In genomic region chr11:43579171-43579918, GRCh38 we compare ENCODE assay signal across 8 cellular contexts.
DNase-seq lines count a peak whose midpoint lies in the region; ATAC-seq and TF ChIP-seq lines count a peak whose summit lies in the region.

No MANE protein-coding gene starts in this region.

- H3K9me3 Mint-ChIP-seq in Caco-2 (ENCODE audit: unreplicated experiment), result no peaks in the 10 kb centered on the region

- H3K4me3 Mint-ChIP-seq in Caco-2 (ENCODE audit: unreplicated experiment), result peak overlapping the region; percentile 75

- H3K9me3 ChIP-seq in Caco-2 (no peaks in the 10 kb centered on the region), HAP-1 (no peaks in the 10 kb centered on the region), PC-9 (ENCODE audit: insufficient read depth, low read depth) (no peaks in the 10 kb centered on the region)

- CTCF ChIA-PET in Caco-2 (lab: Charles Lee), result interaction anchor here (0.6 to 1.3 kb wide), 2 partner anchors 14 to 272 kb away, joined by 3 to 5 read pairs; no protein-coding TSS in a partner anchor
- CTCF ChIA-PET in PC-9 (lab: Charles Lee), result interaction anchor here (0.7 kb wide), 1 partner anchor 59 kb away, joined by 3 read pairs; no protein-coding TSS in a partner anchor

- H3K27ac Mint-ChIP-seq in Caco-2 (ENCODE audit: unreplicated experiment), result no peak overlapping the region

- H3K27ac ChIP-seq in PC-9 (no peak overlapping the region), brain microvascular endothelial cell (no peak overlapping the region)

- H3K4me3 ChIP-seq in Caco-2 (ENCODE audit: low read depth, low read length) (peak overlapping the region; percentile 60), HAP-1 (peak overlapping the region; percentile 35), PC-9 (peak overlapping the region; percentile 60), brain microvascular endothelial cell (ENCODE audit: low read depth, low read length) (peak overlapping the region; percentile 54)

- DNase-seq in Caco-2 (peak in 1 of 2 experiments; percentile 45), HAP-1 (ENCODE audit: low spot score in 2 of 2) (peak; percentile 32 to 64), PC-9 (peak in 1 of 2 experiments; percentile 25), brain microvascular endothelial cell (no peak), left colon (peak in 1 of 2 donors; percentile 13), NCI-H446 treated with DMSO at 0.1 percent for 48 hours (lab: John Stamatoyannopoulos, UW) (no peak), DMS153 treated with DMSO at 0.1 percent for 48 hours (lab: John Stamatoyannopoulos, UW; ENCODE audit: unreplicated experiment) (no peak)
- peak; percentile 69 for DNase-seq in stimulated activated CD8-positive, alpha-beta memory T cell treated with anti-CD3 and anti-CD28 coated beads, Interleukin-4, amount 100 ng/mL, for 48 hours

- intact Hi-C loops in Caco-2 (cut with micrococcal nuclease; ENCODE audit: unreplicated experiment) (loop anchor here (5.0 kb wide), 3 partner anchors 128 to 273 kb away; no protein-coding TSS in a partner anchor), PC-9 (cut with micrococcal nuclease; ENCODE audit: unreplicated experiment) (no loop called here), left colon (cut with DNase I, micrococcal nuclease) (no loop called here)

- H3K27me3 ChIP-seq in Caco-2 (replicated peaks; ENCODE audit: control insufficient read depth, insufficient read depth, low read length) (peaks cover 6% of the 10 kb centered on the region), HAP-1 (ENCODE audit: low read depth) (peaks cover 93% of the 10 kb centered on the region), PC-9 (ENCODE audit: insufficient read depth, low read depth) (peaks cover 69% of the 10 kb centered on the region), brain microvascular endothelial cell (replicated peaks) (peaks cover 90% of the 10 kb centered on the region)

- POLR2A ChIA-PET in Caco-2 (lab: Charles Lee), result no interaction called here
- POLR2A ChIA-PET in PC-9 (lab: Charles Lee; ENCODE audit: unreplicated experiment), result no interaction called here

- H3K27me3 Mint-ChIP-seq in Caco-2 (ENCODE audit: insufficient read depth, unreplicated experiment), result peaks cover 63% of the 10 kb centered on the region

- peak overlapping the region; percentile 89 for H3K4me2 ChIP-seq in PC-9

- BruUV-seq in Caco-2 (replicated peaks; lab: Mats Ljungman, UMichigan) (no TSS peak), PC-9 (replicated peaks; lab: Mats Ljungman, UMichigan) (no TSS peak)

- H3K79me2 ChIP-seq in PC-9 (ENCODE audit: low read depth), result no peaks in the 10 kb centered on the region

- H2AFZ ChIP-seq in PC-9, result peak overlapping the region; percentile 74; the same call in 1 of the 2 replicates

- no peaks in the 10 kb centered on the region; the same call in 1 of the 2 replicates for H3K4me1 ChIP-seq in Caco-2
- H3K4me1 ChIP-seq in HAP-1, result peaks cover 13% of the 10 kb centered on the region
- H3K4me1 ChIP-seq in PC-9 (replicated peaks; ENCODE audit: insufficient read depth), result no peaks in the 10 kb centered on the region

- ATAC-seq in left colon, result peak; percentile 41

- no peaks in the 10 kb centered on the region for H3F3A ChIP-seq in PC-9 (ENCODE audit: insufficient read depth, low read depth)

- H4K20me1 ChIP-seq in PC-9 (ENCODE audit: insufficient read depth), result no peaks in the 10 kb centered on the region; the same call in 1 of the 2 replicates

- peaks cover 27% of the 10 kb centered on the region for H3K4me1 Mint-ChIP-seq in Caco-2 (ENCODE audit: low read depth, unreplicated experiment)

- H3K9me2 ChIP-seq in PC-9 (ENCODE audit: insufficient read depth), result no peaks in the 10 kb centered on the region

- in situ Hi-C loops in HAP-1 (cut with MboI; ENCODE audit: low sequenced_read_pairs) (no loop called here), brain microvascular endothelial cell (cut with HindIII; ENCODE audit: low pct_ligation_motif_present, low sequenced_read_pairs) (no loop called here)

- TF ChIP-seq CTCF in Caco-2 (IDR thresholded peaks at IDR 0.05; ENCODE audit: insufficient read depth in 1 of 2, low read depth in 1 of 2, low read length in 1 of 2, severe bottlenecking in 1 of 2, unreplicated experiment in 1 of 2), result peak; percentile 40 to 65
- peak; percentile 30; the same call in 1 of the 2 replicates for TF ChIP-seq CTCF in PC-9 (conservative IDR thresholded peaks at IDR 0.05)
- TF ChIP-seq CTCF in brain microvascular endothelial cell (IDR thresholded peaks at IDR 0.05; ENCODE audit: low read depth, low read length, missing control alignments), result peak; percentile 69

- peaks cover 8% of the 10 kb centered on the region for H3K36me3 Mint-ChIP-seq in Caco-2 (ENCODE audit: insufficient read depth, unreplicated experiment)

- H3K36me3 ChIP-seq in Caco-2 (ENCODE audit: control insufficient read depth, insufficient read depth, low read length), result no peaks in the 10 kb centered on the region
- no peaks in the 10 kb centered on the region for H3K36me3 ChIP-seq in HAP-1 (replicated peaks)
- no peaks in the 10 kb centered on the region for H3K36me3 ChIP-seq in PC-9 (ENCODE audit: low read depth)
- no peaks in the 10 kb centered on the region for H3K36me3 ChIP-seq in brain microvascular endothelial cell (replicated peaks)

Comparison
In these comparisons a context has a peak if more than half of its experiments do, and no peak if none do; other contexts are left out.
1. DNase-seq: peak in HAP-1 (2 of 2) and stimulated activated CD8-positive, alpha-beta memory T cell treated with anti-CD3 and anti-CD28 coated beads, Interleukin-4, amount 100 ng/mL, for 48 hours (single experiment); none in brain microvascular endothelial cell (single experiment), NCI-H446 treated with DMSO at 0.1 percent for 48 hours (single experiment) and DMS153 treated with DMSO at 0.1 percent for 48 hours (single experiment).
2. Peak in every context shown above with its lines, with median percentiles within 50 percentile points of each other: H3K4me3 ChIP-seq and CTCF ChIP-seq.